15 cellular contexts compared by ENCODE assay signal in the genomic region with DNA sequence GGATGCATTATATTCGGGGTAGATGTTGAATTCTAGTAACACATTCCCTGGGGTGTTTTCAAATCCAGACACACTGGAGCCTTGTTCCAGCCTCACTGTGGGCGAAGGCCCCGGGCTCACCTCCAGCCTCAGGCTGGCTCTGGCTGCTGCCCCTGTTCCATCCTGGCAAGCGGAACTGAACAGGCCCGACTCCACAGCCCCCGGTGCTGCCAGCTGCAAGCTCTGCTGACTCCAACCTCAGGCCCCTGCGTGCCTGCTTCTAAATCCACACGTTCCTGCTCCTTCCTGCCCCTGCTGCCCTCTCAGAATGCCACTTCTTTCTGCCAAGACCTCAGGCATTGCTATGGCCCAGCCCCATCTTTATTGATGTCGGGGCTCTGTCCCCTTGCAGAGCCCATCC.
DNase-seq lines count a peak whose midpoint lies in the region; FAIRE-seq and TF ChIP-seq lines count a peak whose summit lies in the region.
"Had no signal": no experiment of that assay in that cellular context is flagged by ENCODE, and none has a peak within 500 bp of the region (broad histone marks: within the 10 kb centered on the region; RNA-seq: fewer than 3 reads in every experiment).

No MANE protein-coding gene starts in this region.

- H3K4me1 ChIP-seq in right atrium auricular region (peaks cover 0 to 65% of the 10 kb centered on the region in 2 donors), prostate gland (replicated peaks) (no peaks in the 10 kb centered on the region)

- H3K27ac ChIP-seq in right atrium auricular region (peak overlapping the region; percentile 66 to 87), prostate gland (peak overlapping the region in 1 of 2 donors; percentile 2)
- H3K27ac ChIP-seq: transverse colon had no signal

- no peak for DNase-seq in CD14-positive monocyte (ENCODE audit: low spot score)
- peak; percentile 32 for DNase-seq in astrocyte of the hippocampus (ENCODE audit: low read depth, low spot score)
- DNase-seq in right atrium auricular region (ENCODE audit: low spot score): no peak
- peak; percentile 12 for DNase-seq in prostate gland (ENCODE audit: low spot score)
- no peak for DNase-seq in AG20443 (ENCODE audit: low spot score)
- DNase-seq in HFFc6: no peak
- DNase-seq in GF-D8 (lab: John Stamatoyannopoulos, UW): no peak
- no peak for DNase-seq in GM12891 (ENCODE audit: insufficient read length, low spot score)
- DNase-seq: activated CD8-positive, alpha-beta memory T cell treated with anti-CD3 and anti-CD28 coated beads, Interleukin-2, amount 10 ng/mL, durations not matched to agents 7 days and 5 days; CD4-positive, CD25-positive, alpha-beta regulatory T cell; central memory CD4-positive, alpha-beta T cell; NCI-H1417; stimulated activated CD4-positive, alpha-beta T cell treated with anti-CD3 and anti-CD28 coated beads, Interleukin-2, amount 100 ng/mL, for 24 hours; transverse colon had no signal

- intact Hi-C loops in CD14-positive monocyte (cut with micrococcal nuclease): loop anchor here (5.0 to 10.0 kb wide), 4 partner anchors 65 to 278 kb away; partner anchors contain the start of gene ADAM10 (in 1 of the 2)
- intact Hi-C loops in prostate gland (cut with DNase I): no loop called here

- H3K27me3 Mint-ChIP-seq in CD14-positive monocyte (ENCODE audit: low read depth in 3 of 3) (peaks cover 0 to 3% (median 0%) of the 10 kb centered on the region in 3 donors), HFFc6 (ENCODE audit: insufficient read depth) (peaks cover 11% of the 10 kb centered on the region)
- H3K27me3 Mint-ChIP-seq: activated CD8-positive, alpha-beta memory T cell treated with anti-CD3 and anti-CD28 coated beads, Interleukin-2, amount 10 ng/mL, durations not matched to agents 7 days and 5 days; CD4-positive, CD25-positive, alpha-beta regulatory T cell had no signal

- TF ChIP-seq CTCF in CD14-positive monocyte (IDR thresholded peaks at IDR 0.05) (no peak), right atrium auricular region (IDR thresholded peaks at IDR 0.05) (no peak), prostate gland (IDR thresholded peaks at IDR 0.05) (no peak), HFFc6 (IDR thresholded peaks at IDR 0.05) (no peak)

- H3K27ac Mint-ChIP-seq in CD14-positive monocyte (peak overlapping the region; percentile 94 to 98 (median 96)), HFFc6 (no peak overlapping the region)
- H3K27ac Mint-ChIP-seq: activated CD8-positive, alpha-beta memory T cell treated with anti-CD3 and anti-CD28 coated beads, Interleukin-2, amount 10 ng/mL, durations not matched to agents 7 days and 5 days; T-helper 1 cell treated with Interleukin-12 subunit alpha and Interleukin-12 subunit beta and Interleukin-4 antibody, amounts not matched to agents 30 μg/mL and 1 μg/mL, for 36 hours had no signal

- H3K4me3 ChIP-seq in right atrium auricular region (no peak overlapping the region), prostate gland (no peak overlapping the region)
- H3K4me3 ChIP-seq: transverse colon had no signal

- H3K9me3 ChIP-seq in right atrium auricular region (no peaks in the 10 kb centered on the region), prostate gland (no peaks in the 10 kb centered on the region)
- H3K9me3 ChIP-seq: transverse colon had no signal

- peaks cover 98% of the 10 kb centered on the region for H3K4me1 Mint-ChIP-seq in CD14-positive monocyte
- H3K4me1 Mint-ChIP-seq in HFFc6 (ENCODE audit: low read depth): peaks cover 20% of the 10 kb centered on the region

- no peak for TF ChIP-seq POLR2A in prostate gland (IDR thresholded peaks at IDR 0.05)
- TF ChIP-seq POLR2A in GM12891 (IDR thresholded peaks at IDR 0.05; ENCODE audit: low read depth, low read length): no peak

- H3K4me3 Mint-ChIP-seq in CD14-positive monocyte (no peak overlapping the region), HFFc6 (no peak overlapping the region)
- H3K4me3 Mint-ChIP-seq: activated CD8-positive, alpha-beta memory T cell treated with anti-CD3 and anti-CD28 coated beads, Interleukin-2, amount 10 ng/mL, durations not matched to agents 7 days and 5 days; CD4-positive, CD25-positive, alpha-beta regulatory T cell; T-helper 1 cell treated with Interleukin-12 subunit alpha and Interleukin-12 subunit beta and Interleukin-4 antibody, amounts not matched to agents 30 μg/mL and 1 μg/mL, for 36 hours had no signal

- FAIRE-seq in GM12891 (lab: Jason Lieb, UNC): no peak

- 48% methylated on average over 9 of the region's 9 CpGs for WGBS in prostate gland

- peaks cover 0 to 3% (median 0%) of the 10 kb centered on the region in 7 donors for H3K9me3 Mint-ChIP-seq in CD14-positive monocyte
- H3K9me3 Mint-ChIP-seq in HFFc6: no peaks in the 10 kb centered on the region
- H3K9me3 Mint-ChIP-seq: T-helper 1 cell treated with Interleukin-12 subunit alpha and Interleukin-12 subunit beta and Interleukin-4 antibody, amounts not matched to agents 30 μg/mL and 1 μg/mL, for 36 hours had no signal

- H3K36me3 Mint-ChIP-seq in CD14-positive monocyte (peaks cover 0 to 4% of the 10 kb centered on the region in 2 donors), HFFc6 (ENCODE audit: low read depth) (no peaks in the 10 kb centered on the region)
- H3K36me3 Mint-ChIP-seq: activated CD8-positive, alpha-beta memory T cell treated with anti-CD3 and anti-CD28 coated beads, Interleukin-2, amount 10 ng/mL, durations not matched to agents 7 days and 5 days; CD4-positive, CD25-positive, alpha-beta regulatory T cell had no signal

- H3K36me3 ChIP-seq in right atrium auricular region (no peaks in the 10 kb centered on the region), prostate gland (no peaks in the 10 kb centered on the region)
- H3K36me3 ChIP-seq: transverse colon had no signal

- no peaks in the 10 kb centered on the region for H3K27me3 ChIP-seq in right atrium auricular region
- no peaks in the 10 kb centered on the region for H3K27me3 ChIP-seq in prostate gland (replicated peaks; ENCODE audit: insufficient read depth)
- H3K27me3 ChIP-seq: transverse colon had no signal

TF ChIP-seq in GM12891, 5 proteins besides CTCF, POLR2A, EP300 and RAD21:
- TF ChIP-seq PAX5 (IDR thresholded peaks at IDR 0.05; ENCODE audit: insufficient read depth, low read length, severe bottlenecking) (no peak), TAF1 (IDR thresholded peaks at IDR 0.05; ENCODE audit: low read depth, low read length) (no peak), SPI1 (IDR thresholded peaks at IDR 0.05; ENCODE audit: low read depth, low read length) (no peak), POU2F2 (IDR thresholded peaks at IDR 0.05; ENCODE audit: low read depth, low read length) (no peak), POLR2AphosphoS5 (IDR thresholded peaks at IDR 0.05; ENCODE audit: low read depth, low read length) (no peak)

Comparison
In these comparisons a context has a peak if more than half of its experiments do, and no peak if none do; other contexts are left out.
1. DNase-seq: peak in astrocyte of the hippocampus (single experiment) and prostate gland (single experiment); none in CD14-positive monocyte (single experiment), right atrium auricular region (single experiment), AG20443 (single experiment), HFFc6 (single experiment), GF-D8 (single experiment) and GM12891 (single experiment).